Comparison of ENCODE assay signal across 14 cellular contexts in genomic region chr6:30530013-30530412, GRCh38. TPM values are rescaled to one million over a fixed set of nuclear protein-coding genes. Genes with fewer than 3 reads are reported as not detected.
A peak's percentile ranks its signal among the peaks of the same experiment; 100 is the strongest.
DNase-seq lines count a peak whose midpoint lies in the region; ATAC-seq and TF ChIP-seq lines count a peak whose summit lies in the region.
"Had no signal": no experiment of that assay in that cellular context is flagged by ENCODE, and none has a peak within 500 bp of the region (broad histone marks: within the 10 kb centered on the region; RNA-seq: fewer than 3 reads in every experiment).

No MANE protein-coding gene starts in this region.

- H3K27ac Mint-ChIP-seq in activated naive CD8-positive, alpha-beta T cell = peak overlapping the region; percentile 100
- peak overlapping the region; percentile 97 for H3K27ac Mint-ChIP-seq in stimulated activated effector memory CD8-positive, alpha-beta T cell treated with anti-CD3 and anti-CD28 coated beads, Interleukin-12 subunit alpha, Interleukin-12 subunit beta, amount 100 ng/mL, for 72 hours
- H3K27ac Mint-ChIP-seq: mesothelial cell of epicardium had no signal

- DNase-seq in activated T-cell treated with anti-CD3 and anti-CD28 coated beads, Interleukin-2, amount 50 U/mL, for 4 hours = no peak
- DNase-seq in activated T-cell treated with anti-CD3 and anti-CD28 coated beads, Interleukin-2, amount 50 U/mL, for 48 hours = no peak
- DNase-seq in NB4 (ENCODE audit: low read depth) (peak; percentile 49), NAMALWA (ENCODE audit: low spot score) (no peak), NCI-H187 treated with DMSO at 0.1 percent for 48 hours (lab: John Stamatoyannopoulos, UW) (no peak)
- DNase-seq in stimulated activated effector memory CD8-positive, alpha-beta T cell treated with anti-CD3 and anti-CD28 coated beads, Interleukin-12 subunit alpha, Interleukin-12 subunit beta, amount 100 ng/mL, for 72 hours (ENCODE audit: low spot score in 2 of 2) = no peak
- DNase-seq in stimulated activated CD4-positive, alpha-beta T cell treated with anti-CD3 and anti-CD28 coated beads, Interleukin-12 subunit alpha, Interleukin-12 subunit beta, amount 100 ng/mL, for 4 hours = no peak
- DNase-seq: cerebellar nuclear complex, DMS53, ovary, SK-N-SH had no signal

- H3K36me3 Mint-ChIP-seq in activated T-cell treated with anti-CD3 and anti-CD28 coated beads, Interleukin-2, amount 50 U/mL, for 4 hours (ENCODE audit: insufficient read depth) = peaks cover 1% of the 10 kb centered on the region
- H3K36me3 Mint-ChIP-seq in activated naive CD8-positive, alpha-beta T cell = peaks cover 3% of the 10 kb centered on the region
- peaks cover 12% of the 10 kb centered on the region for H3K36me3 Mint-ChIP-seq in stimulated activated effector memory CD8-positive, alpha-beta T cell treated with anti-CD3 and anti-CD28 coated beads, Interleukin-12 subunit alpha, Interleukin-12 subunit beta, amount 100 ng/mL, for 72 hours
- H3K36me3 Mint-ChIP-seq: mesothelial cell of epicardium had no signal

- no peak for TF ChIP-seq POLR2A in NB4 (IDR thresholded peaks at IDR 0.05; ENCODE audit: extremely low read depth, insufficient read length)

- no peak overlapping the region for H3K4me3 ChIP-seq in NB4 (ENCODE audit: low read depth, low read length)
- H3K4me3 ChIP-seq: ovary, thoracic aorta had no signal

- peak overlapping the region; percentile 66 for H3K4me3 Mint-ChIP-seq in activated T-cell treated with anti-CD3 and anti-CD28 coated beads, Interleukin-2, amount 50 U/mL, for 4 hours
- peak overlapping the region; percentile 73 for H3K4me3 Mint-ChIP-seq in activated naive CD8-positive, alpha-beta T cell
- H3K4me3 Mint-ChIP-seq in stimulated activated effector memory CD8-positive, alpha-beta T cell treated with anti-CD3 and anti-CD28 coated beads, Interleukin-12 subunit alpha, Interleukin-12 subunit beta, amount 100 ng/mL, for 72 hours = peak overlapping the region; percentile 23
- H3K4me3 Mint-ChIP-seq: mesothelial cell of epicardium had no signal

- peaks cover 70% of the 10 kb centered on the region for H3K4me1 Mint-ChIP-seq in activated T-cell treated with anti-CD3 and anti-CD28 coated beads, Interleukin-2, amount 50 U/mL, for 4 hours (ENCODE audit: low read depth)
- H3K4me1 Mint-ChIP-seq in activated naive CD8-positive, alpha-beta T cell (ENCODE audit: low read depth) = peaks cover 65% of the 10 kb centered on the region
- H3K4me1 Mint-ChIP-seq in stimulated activated effector memory CD8-positive, alpha-beta T cell treated with anti-CD3 and anti-CD28 coated beads, Interleukin-12 subunit alpha, Interleukin-12 subunit beta, amount 100 ng/mL, for 72 hours = peaks cover 68% of the 10 kb centered on the region
- H3K4me1 Mint-ChIP-seq: mesothelial cell of epicardium had no signal

- no peak for TF ChIP-seq CTCF in NB4 (IDR thresholded peaks at IDR 0.05; ENCODE audit: low read depth, low read length)

- no peaks in the 10 kb centered on the region for H3K9me3 Mint-ChIP-seq in activated T-cell treated with anti-CD3 and anti-CD28 coated beads, Interleukin-2, amount 50 U/mL, for 4 hours
- no peaks in the 10 kb centered on the region for H3K9me3 Mint-ChIP-seq in activated naive CD8-positive, alpha-beta T cell (ENCODE audit: low read depth)
- H3K9me3 Mint-ChIP-seq in stimulated activated effector memory CD8-positive, alpha-beta T cell treated with anti-CD3 and anti-CD28 coated beads, Interleukin-12 subunit alpha, Interleukin-12 subunit beta, amount 100 ng/mL, for 72 hours = no peaks in the 10 kb centered on the region

- H3K27me3 Mint-ChIP-seq in activated T-cell treated with anti-CD3 and anti-CD28 coated beads, Interleukin-2, amount 50 U/mL, for 4 hours (ENCODE audit: low read depth) = no peaks in the 10 kb centered on the region
- no peaks in the 10 kb centered on the region for H3K27me3 Mint-ChIP-seq in activated naive CD8-positive, alpha-beta T cell

- ATAC-seq in activated T-cell treated with anti-CD3 and anti-CD28 coated beads, Interleukin-2, amount 50 U/mL, for 4 hours = no peak
- ATAC-seq in stimulated activated effector memory CD8-positive, alpha-beta T cell treated with anti-CD3 and anti-CD28 coated beads, Interleukin-12 subunit alpha, Interleukin-12 subunit beta, amount 100 ng/mL, for 72 hours = no peak

RNA-seq across cellular contexts. Expression of gene GNL1, which starts 26.3 kb away (rescaled TPM):
- 100 to 1,000 TPM; 134 to 142 (median 138) TPM for total RNA-seq in activated T-cell treated with anti-CD3 and anti-CD28 coated beads, Interleukin-2, amount 50 U/mL, for 4 hours

RNA-seq across cellular contexts. Expression of gene PRR3, which starts 27.1 kb away (rescaled TPM):
- total RNA-seq in activated T-cell treated with anti-CD3 and anti-CD28 coated beads, Interleukin-2, amount 50 U/mL, for 4 hours = 10 to 100 TPM; 41.3 to 49.3 (median 43.8) TPM

RNA-seq across cellular contexts. Expression of gene HLA-E, which starts 40.7 kb away (rescaled TPM):
- total RNA-seq in activated T-cell treated with anti-CD3 and anti-CD28 coated beads, Interleukin-2, amount 50 U/mL, for 4 hours = 1,000 to 10,000 TPM in 1 of 3 donors, 100 to 1,000 TPM in 2; 695 to 1,026 (median 934) TPM

RNA-seq across cellular contexts. Expression of gene ABCF1, which starts 41.2 kb away (rescaled TPM):
- 100 to 1,000 TPM; 167 to 181 (median 181) TPM for total RNA-seq in activated T-cell treated with anti-CD3 and anti-CD28 coated beads, Interleukin-2, amount 50 U/mL, for 4 hours

Comparison
In these comparisons a context has a peak if more than half of its experiments do, and no peak if none do; other contexts are left out.
1. H3K4me3 Mint-ChIP-seq: peak in every context shown above with its lines; median percentile 73 in activated naive CD8-positive, alpha-beta T cell; 66 in activated T-cell treated with anti-CD3 and anti-CD28 coated beads, Interleukin-2, amount 50 U/mL, for 4 hours; 23 in stimulated activated effector memory CD8-positive, alpha-beta T cell treated with anti-CD3 and anti-CD28 coated beads, Interleukin-12 subunit alpha, Interleukin-12 subunit beta, amount 100 ng/mL, for 72 hours.